1 cellular context compared by ENCODE assay signal in genomic region chr6:10528170-10528981, GRCh38.
A peak's percentile ranks its signal among the peaks of the same experiment; 100 is the strongest.
TF ChIP-seq lines count a peak whose summit lies in the region.

No MANE protein-coding gene starts in this region.

TF ChIP-seq in GM12878, 131 proteins besides CTCF, POLR2A, EP300 and RAD21 (continued from another document):
- peak; percentile 63; the same call in 1 of the 2 replicates for TF ChIP-seq MLLT1 (IDR thresholded peaks at IDR 0.05)
- TF ChIP-seq POU2F2 (IDR thresholded peaks at IDR 0.05; ENCODE audit: borderline replicate concordance, low read depth, low read length): peak; percentile 34; the same call in 1 of the 3 replicates
- peak; percentile 45; the same call in 1 of the 2 replicates for TF ChIP-seq YY1 (IDR thresholded peaks at IDR 0.05; ENCODE audit: low read depth, low read length)
- no peak for TF ChIP-seq ZSCAN29 (IDR thresholded peaks at IDR 0.05)
- peak; percentile 82 for TF ChIP-seq NBN (IDR thresholded peaks at IDR 0.05)
- TF ChIP-seq ATF2 (IDR thresholded peaks at IDR 0.05; ENCODE audit: low read length): 0 out of 2 replicates have a peak, but pooled peaks have one; percentile 24
- TF ChIP-seq CEBPZ (IDR thresholded peaks at IDR 0.05; ENCODE audit: low read depth, low read length): no peak
- TF ChIP-seq MTA3 (IDR thresholded peaks at IDR 0.05; ENCODE audit: borderline replicate concordance, low read length): 0 out of 2 replicates have a peak, but pooled peaks have one; percentile 66
- TF ChIP-seq NFIC (IDR thresholded peaks at IDR 0.05; ENCODE audit: low read depth, low read length): peak; percentile 69
- TF ChIP-seq NR2C1 (IDR thresholded peaks at IDR 0.05): no peak
- peak in 1 of 2 experiments; percentile 65; a peak in 1 of 4 replicates for TF ChIP-seq ETV6 (conservative IDR thresholded peaks at IDR 0.05 in 1 of 2, IDR thresholded peaks at IDR 0.05 in 1 of 2; ENCODE audit: borderline replicate concordance in 1 of 2, low read depth in 1 of 2)
- peak; percentile 79 for TF ChIP-seq EED (IDR thresholded peaks at IDR 0.05; ENCODE audit: low read depth)
- peak; percentile 74 to 85 for TF ChIP-seq IKZF2 (IDR thresholded peaks at IDR 0.05)
- peak; percentile 54; the same call in 1 of the 2 replicates for TF ChIP-seq TAF1 (IDR thresholded peaks at IDR 0.05; ENCODE audit: borderline replicate concordance, low read depth, low read length)
- TF ChIP-seq CREM (IDR thresholded peaks at IDR 0.05; ENCODE audit: low read depth): peak; percentile 57; the same call in 1 of the 2 replicates
- TF ChIP-seq JUNB (IDR thresholded peaks at IDR 0.05): peak; percentile 84
- peak; percentile 78 for TF ChIP-seq RUNX3 (IDR thresholded peaks at IDR 0.05; ENCODE audit: low read length)
- TF ChIP-seq MAX (IDR thresholded peaks at IDR 0.05; ENCODE audit: low read depth, low read length): 0 out of 2 replicates have a peak, but pooled peaks have one; percentile 32
- TF ChIP-seq ZBED1 (IDR thresholded peaks at IDR 0.05; ENCODE audit: borderline replicate concordance): peak; percentile 59
- peak; percentile 54; the same call in 1 of the 2 replicates for TF ChIP-seq TCF12 (IDR thresholded peaks at IDR 0.05; ENCODE audit: low read depth, low read length)
- no peak for TF ChIP-seq CHD4 (IDR thresholded peaks at IDR 0.05)
- peak; percentile 56; the same call in 1 of the 2 replicates for TF ChIP-seq MXI1 (IDR thresholded peaks at IDR 0.05; ENCODE audit: low read depth, low read length)
- peak; percentile 66 for TF ChIP-seq POLR2AphosphoS5 (IDR thresholded peaks at IDR 0.05; ENCODE audit: low read length)
- peak; percentile 19; the same call in 1 of the 2 replicates for TF ChIP-seq JUND (IDR thresholded peaks at IDR 0.05; ENCODE audit: low read depth, low read length)
- TF ChIP-seq RFX5 (IDR thresholded peaks at IDR 0.05; ENCODE audit: low read depth, low read length): peak; percentile 38; the same call in 1 of the 2 replicates
- peak; percentile 27; the same call in 1 of the 2 replicates for TF ChIP-seq GABPA (IDR thresholded peaks at IDR 0.05; ENCODE audit: low read depth)
- peak; percentile 62; the same call in 1 of the 2 replicates for TF ChIP-seq BCL11A (IDR thresholded peaks at IDR 0.05; ENCODE audit: low read depth, low read length)
- no peak for TF ChIP-seq CBX5 (IDR thresholded peaks at IDR 0.05; ENCODE audit: low read depth)
- TF ChIP-seq DPF2 (IDR thresholded peaks at IDR 0.05): peak; percentile 71
- 0 out of 2 replicates have a peak, but pooled peaks have one; percentile 50 for TF ChIP-seq GATAD2B (conservative IDR thresholded peaks at IDR 0.05; ENCODE audit: low read depth)
- TF ChIP-seq MTA2 (IDR thresholded peaks at IDR 0.05; ENCODE audit: low read depth): peak; percentile 58; the same call in 1 of the 2 replicates
- TF ChIP-seq BHLHE40 (IDR thresholded peaks at IDR 0.05; ENCODE audit: borderline replicate concordance in 1 of 2, low read depth in 2 of 2, low read length in 1 of 2): peak in 1 of 2 experiments; percentile 27; a peak in 1 of 4 replicates
- peak; percentile 8; the same call in 1 of the 2 replicates for TF ChIP-seq CREB1 (IDR thresholded peaks at IDR 0.05; ENCODE audit: low read depth)
- peak; percentile 60 for TF ChIP-seq RELB (IDR thresholded peaks at IDR 0.05; ENCODE audit: low read depth)
- TF ChIP-seq SMAD1 (IDR thresholded peaks at IDR 0.05; ENCODE audit: low read depth, partially characterized antibody): no peak
- peak; percentile 32 for TF ChIP-seq MEF2B (IDR thresholded peaks at IDR 0.05; ENCODE audit: partially characterized antibody, poor library complexity, severe bottlenecking)
- TF ChIP-seq ATF7 (IDR thresholded peaks at IDR 0.05; ENCODE audit: low read depth): peak; percentile 54
- no peak for TF ChIP-seq BMI1 (IDR thresholded peaks at IDR 0.05; ENCODE audit: borderline replicate concordance)
- peak; percentile 25 for TF ChIP-seq ZNF384 (IDR thresholded peaks at IDR 0.05; ENCODE audit: borderline replicate concordance, low read depth, low read length)
- no peak for TF ChIP-seq MEF2A (IDR thresholded peaks at IDR 0.05; ENCODE audit: insufficient read depth, low read depth, low read length)
- TF ChIP-seq TBL1XR1 (IDR thresholded peaks at IDR 0.05; ENCODE audit: low read depth, low read length): peak; percentile 69; the same call in 1 of the 2 replicates
- peak; percentile 89 for TF ChIP-seq IRF4 (IDR thresholded peaks at IDR 0.05; ENCODE audit: low read depth, low read length)
- TF ChIP-seq IKZF1 (conservative IDR thresholded peaks at IDR 0.05): peak; percentile 39
